Comparison of ENCODE assay signal across 9 cellular contexts in the genomic region with DNA sequence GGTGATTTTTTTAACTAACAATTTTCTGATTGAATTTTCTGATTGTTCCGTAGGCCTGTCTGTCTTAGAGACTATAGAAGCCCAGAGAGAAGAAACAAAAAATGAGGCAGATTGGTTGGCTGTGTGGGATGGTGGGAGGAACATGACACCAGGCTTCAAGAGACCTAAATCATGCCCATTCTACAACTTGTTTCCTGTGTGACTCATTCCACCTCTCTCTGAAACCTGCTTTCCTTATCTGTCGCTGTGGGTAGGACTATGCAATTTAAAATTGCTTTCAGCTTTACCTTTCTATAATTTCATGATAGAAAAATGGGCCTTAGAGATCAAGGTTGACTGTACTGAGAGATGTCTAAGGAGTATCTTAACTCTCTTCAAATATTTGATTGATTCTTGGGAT. TPM values are rescaled to one million over a fixed set of nuclear protein-coding genes. Genes with fewer than 3 reads are reported as not detected.
DNase-seq lines count a peak whose midpoint lies in the region; ATAC-seq and TF ChIP-seq lines count a peak whose summit lies in the region.
"Had no signal": no experiment of that assay in that cellular context is flagged by ENCODE, and none has a peak within 500 bp of the region (broad histone marks: within the 10 kb centered on the region; RNA-seq: fewer than 3 reads in every experiment).

No MANE protein-coding gene starts in this region.

- no peak overlapping the region for H4K91ac ChIP-seq in neuronal stem cell (ENCODE audit: low read depth, low read length, poor library complexity)

- H3K27ac Mint-ChIP-seq in activated naive CD4-positive, alpha-beta T cell treated with anti-CD3 and anti-CD28 coated beads, Interleukin-2, amount 50 U/mL, for 72 hours, result peak overlapping the region; percentile 89 to 90

- no peak overlapping the region for H2BK120ac ChIP-seq in neuronal stem cell (ENCODE audit: low read depth, low read length)

- H3K4me3 ChIP-seq in neuronal stem cell (ENCODE audit: low read length in 2 of 2), result no peak overlapping the region

- H4K8ac ChIP-seq in neuronal stem cell (ENCODE audit: low read depth, low read length), result no peak overlapping the region

- H3K18ac ChIP-seq in neuronal stem cell (ENCODE audit: low read length), result no peak overlapping the region

- no peaks in the 10 kb centered on the region for H3K9me3 Mint-ChIP-seq in activated naive CD4-positive, alpha-beta T cell treated with anti-CD3 and anti-CD28 coated beads, Interleukin-2, amount 50 U/mL, for 72 hours

- peaks cover 12 to 54% of the 10 kb centered on the region in 2 donors for H3K36me3 ChIP-seq in neuronal stem cell (replicated peaks in 1 of 2; ENCODE audit: control insufficient read depth in 2 of 2, insufficient read depth in 2 of 2, low read length in 2 of 2)

- no peak overlapping the region for H2AFZ ChIP-seq in neuronal stem cell (ENCODE audit: low read length)

- H3K4ac ChIP-seq in neuronal stem cell (ENCODE audit: low read length), result no peak overlapping the region

- H3K4me1 ChIP-seq in neuronal stem cell (ENCODE audit: control insufficient read depth in 2 of 2, insufficient read depth in 1 of 2, low read depth in 1 of 2, low read length in 2 of 2), result peaks cover 0 to 3% of the 10 kb centered on the region in 2 donors

- H2BK12ac ChIP-seq in neuronal stem cell (ENCODE audit: low read length), result no peak overlapping the region

- no CpG with 5 or more reads among the region's 2 CpGs for WGBS in neuronal stem cell (ENCODE audit: extremely low coverage in 2 of 2, insufficient read length in 2 of 2, insufficient replicate concordance in 1 of 2), 2 donors

- no peak overlapping the region for H2AK5ac ChIP-seq in neuronal stem cell (ENCODE audit: low read depth, low read length)

- H3K27ac ChIP-seq in neuronal stem cell (replicated peaks; ENCODE audit: low read length), result no peak overlapping the region

- H3K9ac ChIP-seq in neuronal stem cell (ENCODE audit: low read depth, low read length, poor library complexity), result no peak overlapping the region

- POLR2A ChIA-PET in HEK293T (lab: Yijun Ruan, JAX), result no interaction called here

- H2BK15ac ChIP-seq in neuronal stem cell (ENCODE audit: low read length), result no peak overlapping the region

- H3K4me2 ChIP-seq in neuronal stem cell (ENCODE audit: insufficient read depth, low read length, poor library complexity, severe bottlenecking), result no peak overlapping the region

- no peak overlapping the region for H3K23ac ChIP-seq in neuronal stem cell (ENCODE audit: low read depth, low read length, poor library complexity)

- H2BK5ac ChIP-seq in neuronal stem cell (ENCODE audit: low read length), result no peak overlapping the region

- ATAC-seq in GM18867 (IDR thresholded peaks at IDR 0.05; ENCODE audit: unreplicated experiment), result peak; percentile 92
- ATAC-seq in HG02623 (IDR thresholded peaks at IDR 0.05; ENCODE audit: unreplicated experiment), result peak; percentile 81
- ATAC-seq in activated naive CD4-positive, alpha-beta T cell treated with anti-CD3 and anti-CD28 coated beads, Interleukin-2, amount 50 U/mL, for 72 hours, result peak; percentile 74 to 85
- ATAC-seq: Panc1 had no signal

- H3K27me3 ChIP-seq in neuronal stem cell (ENCODE audit: control insufficient read depth in 3 of 3, insufficient read depth in 3 of 3, low read depth in 1 of 3, low read length in 3 of 3), result no peaks in the 10 kb centered on the region

- DNase-seq in MV-4-11 (lab: John Stamatoyannopoulos, UW), result peak; percentile 57
- DNase-seq in activated naive CD4-positive, alpha-beta T cell treated with anti-CD3 and anti-CD28 coated beads, Interleukin-2, amount 50 U/mL, for 72 hours (ENCODE audit: low spot score in 2 of 2), result no peak
- DNase-seq in renal cortical epithelial cell (ENCODE audit: low read depth), result peak; percentile 50
- DNase-seq in neuronal stem cell (ENCODE audit: low spot score), result no peak
- no peak for DNase-seq in NCI-H1092 (lab: John Stamatoyannopoulos, UW)
- DNase-seq in HEK293T (ENCODE audit: extremely low spot score), result no peak

- no peaks in the 10 kb centered on the region for H3K9me3 ChIP-seq in neuronal stem cell (replicated peaks in 1 of 2; ENCODE audit: control insufficient read depth in 2 of 2, insufficient read depth in 1 of 2, low read depth in 1 of 2, low read length in 2 of 2)

- no peak overlapping the region for H3K14ac ChIP-seq in neuronal stem cell (ENCODE audit: low read length)

- CTCF ChIA-PET in HEK293T (lab: Yijun Ruan, JAX), result interaction anchor here (0.8 kb wide), 1 partner anchor 332 kb away, joined by 5 read pairs; no protein-coding TSS in a partner anchor

- H3K36me3 Mint-ChIP-seq in activated naive CD4-positive, alpha-beta T cell treated with anti-CD3 and anti-CD28 coated beads, Interleukin-2, amount 50 U/mL, for 72 hours, result peaks cover 25 to 56% of the 10 kb centered on the region in 2 donors

- H3K79me1 ChIP-seq in neuronal stem cell (ENCODE audit: low read depth, low read length), result no peaks in the 10 kb centered on the region

TF ChIP-seq in HEK293T, 16 proteins besides CTCF, POLR2A, EP300 and RAD21:
- TF ChIP-seq ZNF384 (IDR thresholded peaks at IDR 0.05) (no peak), ARNT (IDR thresholded peaks at IDR 0.05) (no peak), FOXM1 (IDR thresholded peaks at IDR 0.05; ENCODE audit: borderline replicate concordance) (no peak), SUZ12 (IDR thresholded peaks at IDR 0.05) (no peak), HDGF (IDR thresholded peaks at IDR 0.05; ENCODE audit: borderline replicate concordance) (no peak), LEF1 (IDR thresholded peaks at IDR 0.05; ENCODE audit: borderline replicate concordance) (no peak), L3MBTL2 (conservative IDR thresholded peaks at IDR 0.05) (no peak)
TF ChIP-seq in HEK293T: peak in this region for 0.

RNA-seq across cellular contexts. Expression of gene OXNAD1, which starts 44.5 kb away (rescaled TPM):
- 10 to 100 TPM; 47.7 to 53.9 TPM for total RNA-seq in activated naive CD4-positive, alpha-beta T cell treated with anti-CD3 and anti-CD28 coated beads, Interleukin-2, amount 50 U/mL, for 72 hours
- 16.5 and 18.5 TPM in 2 replicates for total RNA-seq in renal cortical epithelial cell
- polyA plus RNA-seq in neuronal stem cell (2013, experiment 1 of 2), result 11.3 TPM
- 11.6 TPM for polyA plus RNA-seq in neuronal stem cell (2013, experiment 2 of 2)

RNA-seq across cellular contexts. Expression of gene DPH3, which starts 44.8 kb away (rescaled TPM):
- 10 to 100 TPM; 15.2 to 23.9 TPM for total RNA-seq in activated naive CD4-positive, alpha-beta T cell treated with anti-CD3 and anti-CD28 coated beads, Interleukin-2, amount 50 U/mL, for 72 hours
- 24.7 and 37.5 TPM in 2 replicates for total RNA-seq in renal cortical epithelial cell
- polyA plus RNA-seq in neuronal stem cell (2013, experiment 1 of 2), result 26.4 TPM
- polyA plus RNA-seq in neuronal stem cell (2013, experiment 2 of 2), result 25.8 TPM

Comparison
In these comparisons a context has a peak if more than half of its experiments do, and no peak if none do; other contexts are left out.
1. DNase-seq: peak in MV-4-11 (single experiment) and renal cortical epithelial cell (single experiment); none in activated naive CD4-positive, alpha-beta T cell treated with anti-CD3 and anti-CD28 coated beads, Interleukin-2, amount 50 U/mL, for 72 hours (0 of 2), neuronal stem cell (single experiment), NCI-H1092 (single experiment) and HEK293T (single experiment).
2. Peak in every context shown above with its lines, with median percentiles within 50 percentile points of each other: ATAC-seq.